28 cellular contexts compared by ENCODE assay signal in genomic region chr14:67728258-67728657, GRCh38. TPM values are rescaled to one million over a fixed set of nuclear protein-coding genes. Genes with fewer than 3 reads are reported as not detected.
"Had no signal": no experiment of that assay in that cellular context is flagged by ENCODE, and none has a peak within 500 bp of the region (broad histone marks: within the 10 kb centered on the region; RNA-seq: fewer than 3 reads in every experiment).

No MANE protein-coding gene starts in this region.

- H3K27ac Mint-ChIP-seq: effector memory CD8-positive, alpha-beta T cell; endodermal cell; mesothelial cell of epicardium had no signal

- H3K9me3 Mint-ChIP-seq: effector memory CD8-positive, alpha-beta T cell; mesothelial cell of epicardium had no signal

- H3K4me3 ChIP-seq: coronary artery, gastrocnemius medialis, heart right ventricle, left lung, lower lobe of right lung, mucosa of descending colon had no signal

- H3K36me3 ChIP-seq: esophagus squamous epithelium, gastrocnemius medialis, heart right ventricle, left lung, lower lobe of right lung had no signal

- H3K27ac ChIP-seq: coronary artery, dorsolateral prefrontal cortex, epithelial cell of prostate, gastrocnemius medialis, heart right ventricle, left lung, lower lobe of right lung had no signal

- H3K4me1 ChIP-seq: heart right ventricle, left lung, lower lobe of right lung had no signal

- DNase-seq: dermis blood vessel endothelial cell; dorsolateral prefrontal cortex; effector CD4-positive, alpha-beta T cell; effector memory CD8-positive, alpha-beta T cell; endodermal cell; erythroblast; esophagus squamous epithelium; foreskin fibroblast; foreskin melanocyte; gastrocnemius medialis; glutamatergic neuron; head of caudate nucleus; heart right ventricle; hippocampal formation; left cardiac atrium; left lung; left ventricle myocardium superior; lower lobe of right lung; mesenchymal stem cell; mucosa of descending colon had no signal

- H3K9me3 ChIP-seq: esophagus squamous epithelium, gastrocnemius medialis, heart right ventricle, left lung, lower lobe of right lung, mucosa of descending colon had no signal

- ATAC-seq: effector memory CD8-positive, alpha-beta T cell; gastrocnemius medialis; left ventricle myocardium superior had no signal

- H3K4me1 Mint-ChIP-seq: mesothelial cell of epicardium had no signal

- H3K4me3 Mint-ChIP-seq: effector memory CD8-positive, alpha-beta T cell; endodermal cell; mesothelial cell of epicardium had no signal

- H3K27me3 ChIP-seq: dorsolateral prefrontal cortex, gastrocnemius medialis had no signal

- H3K36me3 Mint-ChIP-seq: mesothelial cell of epicardium had no signal

RNA-seq across cellular contexts. Expression of gene RDH12, which starts 26.6 kb away (rescaled TPM):
- total RNA-seq: dermis blood vessel endothelial cell, glomerular endothelial cell, kidney epithelial cell, left cardiac atrium, left ventricle myocardium superior, lung microvascular endothelial cell, mesenteric fat pad, mesothelial cell of epicardium, mucosa of descending colon, myocyte had no signal
- polyA plus RNA-seq: heart right ventricle had no signal
